Comparison of ENCODE assay signal across 2 cellular contexts in the genomic region with DNA sequence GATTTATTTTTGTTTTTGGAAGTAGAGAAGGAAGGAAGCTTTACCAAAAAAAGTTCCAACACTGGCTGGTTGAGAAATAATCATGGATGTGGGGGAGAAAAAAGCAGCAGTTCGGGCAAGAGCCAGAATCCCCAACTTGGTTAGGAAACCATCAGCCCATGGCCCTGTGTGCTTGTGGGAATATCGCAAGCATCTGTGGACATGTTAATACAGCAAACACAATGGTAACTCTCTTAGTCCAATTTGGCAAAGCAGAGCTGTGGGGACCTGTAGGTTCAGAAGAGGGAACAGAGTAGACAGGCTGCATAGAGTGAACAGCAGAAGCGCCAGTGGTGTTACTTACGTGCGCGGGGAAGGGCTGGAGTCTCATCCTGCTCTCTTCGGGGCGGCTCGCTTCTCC.
TF ChIP-seq lines count a peak whose summit lies in the region.

No MANE protein-coding gene starts in this region.

TF ChIP-seq in endothelial cell of umbilical vein, 7 proteins besides CTCF, POLR2A, EP300 and RAD21 (continued from another document):
- no peak for TF ChIP-seq GATA2 (IDR thresholded peaks at IDR 0.05; ENCODE audit: insufficient read depth, insufficient read length, low read depth, low read length)
- no peak for TF ChIP-seq FOS (IDR thresholded peaks at IDR 0.05; ENCODE audit: borderline replicate concordance, insufficient read depth, low read length)
- no peak for TF ChIP-seq EZH2 (IDR thresholded peaks at IDR 0.05; ENCODE audit: borderline replicate concordance, low read depth, low read length, severe bottlenecking)
- no peak for TF ChIP-seq POLR2AphosphoS5 (IDR thresholded peaks at IDR 0.05; ENCODE audit: insufficient read depth, low read depth, low read length)
- TF ChIP-seq, protein P1, sequence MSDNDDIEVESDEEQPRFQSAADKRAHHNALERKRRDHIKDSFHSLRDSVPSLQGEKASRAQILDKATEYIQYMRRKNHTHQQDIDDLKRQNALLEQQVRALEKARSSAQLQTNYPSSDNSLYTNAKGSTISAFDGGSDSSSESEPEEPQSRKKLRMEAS (IDR thresholded peaks at IDR 0.05; ENCODE audit: insufficient read depth, insufficient read length): no peak
- no peak for TF ChIP-seq MYC (IDR thresholded peaks at IDR 0.05; ENCODE audit: low read depth, low read length)
TF ChIP-seq in endothelial cell of umbilical vein: peak in this region for 0.

TF ChIP-seq in SK-N-SH treated with all-trans-retinoic acid at 6 μM for 48 hours, 23 proteins besides CTCF, POLR2A, EP300 and RAD21 (continued from another document):
- no peak for TF ChIP-seq ZNF565 (CRISPR knock-in tag; conservative IDR thresholded peaks at IDR 0.05; ENCODE audit: low read depth)
- no peak for TF ChIP-seq OSR1 (CRISPR knock-in tag; IDR thresholded peaks at IDR 0.05)
- TF ChIP-seq ZFP30 (CRISPR knock-in tag; IDR thresholded peaks at IDR 0.05): no peak
- TF ChIP-seq ZNF8 (CRISPR knock-in tag; IDR thresholded peaks at IDR 0.05): no peak
- no peak for TF ChIP-seq CSDC2 (CRISPR knock-in tag; IDR thresholded peaks at IDR 0.05)
- no peak for TF ChIP-seq GLIS3 (CRISPR knock-in tag; IDR thresholded peaks at IDR 0.05)
